ENCODE assay signal across 17 cellular contexts in the genomic region with DNA sequence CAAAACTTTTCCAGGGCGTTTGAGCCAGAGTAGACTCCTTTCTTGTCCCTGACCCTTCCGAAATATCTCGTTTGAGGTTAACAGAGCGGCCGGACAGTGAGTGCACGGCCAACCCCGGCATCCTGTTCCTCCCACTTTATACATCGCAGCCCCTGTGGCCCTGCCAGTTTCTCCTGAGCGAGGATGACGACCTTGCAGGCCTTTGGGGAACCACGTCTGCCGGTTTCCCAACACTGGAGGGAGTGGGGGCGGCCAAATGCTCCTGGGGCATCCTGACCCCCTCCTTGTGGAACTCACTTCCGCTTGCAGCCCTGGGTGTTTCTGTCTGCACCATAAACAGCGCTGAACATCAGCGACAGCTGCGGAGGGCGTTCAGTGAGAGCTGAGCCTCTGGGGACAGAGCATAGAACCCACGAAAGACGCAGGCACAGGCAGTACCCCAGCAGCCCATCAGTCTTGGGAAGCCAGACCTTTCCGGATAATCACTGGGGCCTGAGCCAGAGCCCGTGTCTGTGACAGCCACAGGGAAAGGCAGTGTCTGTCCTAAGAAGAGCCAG.
"Had no signal": no experiment of that assay in that cellular context is flagged by ENCODE, and none has a peak within 500 bp of the region (broad histone marks: within the 10 kb centered on the region; RNA-seq: fewer than 3 reads in every experiment).

No MANE protein-coding gene starts in this region.

- H3K4me1 ChIP-seq: gastroesophageal sphincter had no signal

- H3K4me3 Mint-ChIP-seq: activated CD4-positive, alpha-beta memory T cell treated with anti-CD3 and anti-CD28 coated beads for 36 hours; activated naive CD8-positive, alpha-beta T cell treated with anti-CD3 and anti-CD28 coated beads, Interleukin-2, amount 50 U/mL, for 24 hours; activated T-cell treated with anti-CD3 and anti-CD28 coated beads, Interleukin-2, amount 50 U/mL, for 72 hours; T-helper 1 cell treated with Interleukin-12 subunit alpha and Interleukin-12 subunit beta and Interleukin-4 antibody, amounts not matched to agents 30 μg/mL and 1 μg/mL, for 36 hours; type B pancreatic cell had no signal

- H3K27ac ChIP-seq: cardiac muscle cell, epithelial cell of prostate, gastroesophageal sphincter, heart left ventricle, thoracic aorta had no signal

- H3K9me3 Mint-ChIP-seq: activated CD4-positive, alpha-beta memory T cell treated with anti-CD3 and anti-CD28 coated beads for 36 hours; activated naive CD8-positive, alpha-beta T cell treated with anti-CD3 and anti-CD28 coated beads, Interleukin-2, amount 50 U/mL, for 24 hours; activated T-cell treated with anti-CD3 and anti-CD28 coated beads, Interleukin-2, amount 50 U/mL, for 72 hours; naive B cell; T-helper 1 cell treated with Interleukin-12 subunit alpha and Interleukin-12 subunit beta and Interleukin-4 antibody, amounts not matched to agents 30 μg/mL and 1 μg/mL, for 36 hours; type B pancreatic cell had no signal

- ATAC-seq: activated naive CD8-positive, alpha-beta T cell treated with anti-CD3 and anti-CD28 coated beads, Interleukin-2, amount 50 U/mL, for 24 hours; gastroesophageal sphincter had no signal

- DNase-seq: activated CD4-positive, CD25-positive, alpha-beta regulatory T cell; activated naive CD4-positive, alpha-beta T cell treated with anti-CD3 and anti-CD28 coated beads, Interleukin-2, amount 50 U/mL, for 16 hours; heart left ventricle; naive B cell; stimulated activated naive CD4-positive, alpha-beta T cell treated with Interleukin-2 at 50 U/mL for 16 hours; T1000 had no signal

- H3K27ac Mint-ChIP-seq: activated CD4-positive, alpha-beta memory T cell treated with anti-CD3 and anti-CD28 coated beads for 36 hours; activated naive CD8-positive, alpha-beta T cell treated with anti-CD3 and anti-CD28 coated beads, Interleukin-2, amount 50 U/mL, for 24 hours; activated T-cell treated with anti-CD3 and anti-CD28 coated beads, Interleukin-2, amount 50 U/mL, for 72 hours; naive B cell; progenitor cell of endocrine pancreas; T-helper 1 cell treated with Interleukin-12 subunit alpha and Interleukin-12 subunit beta and Interleukin-4 antibody, amounts not matched to agents 30 μg/mL and 1 μg/mL, for 36 hours; type B pancreatic cell had no signal

- H3K36me3 Mint-ChIP-seq: type B pancreatic cell had no signal

- H3K36me3 ChIP-seq: cardiac muscle cell, thoracic aorta had no signal

- H3K9me3 ChIP-seq: gastroesophageal sphincter, heart left ventricle, mucosa of descending colon, thoracic aorta had no signal

- H3K4me3 ChIP-seq: cardiac muscle cell, gastroesophageal sphincter, heart left ventricle, mucosa of descending colon, thoracic aorta had no signal

- H3K27me3 Mint-ChIP-seq: activated CD4-positive, alpha-beta memory T cell treated with anti-CD3 and anti-CD28 coated beads for 36 hours; activated naive CD8-positive, alpha-beta T cell treated with anti-CD3 and anti-CD28 coated beads, Interleukin-2, amount 50 U/mL, for 24 hours; naive B cell had no signal

- H3K27me3 ChIP-seq: cardiac muscle cell, heart left ventricle had no signal
